7 cellular contexts compared by ENCODE assay signal in the genomic region with DNA sequence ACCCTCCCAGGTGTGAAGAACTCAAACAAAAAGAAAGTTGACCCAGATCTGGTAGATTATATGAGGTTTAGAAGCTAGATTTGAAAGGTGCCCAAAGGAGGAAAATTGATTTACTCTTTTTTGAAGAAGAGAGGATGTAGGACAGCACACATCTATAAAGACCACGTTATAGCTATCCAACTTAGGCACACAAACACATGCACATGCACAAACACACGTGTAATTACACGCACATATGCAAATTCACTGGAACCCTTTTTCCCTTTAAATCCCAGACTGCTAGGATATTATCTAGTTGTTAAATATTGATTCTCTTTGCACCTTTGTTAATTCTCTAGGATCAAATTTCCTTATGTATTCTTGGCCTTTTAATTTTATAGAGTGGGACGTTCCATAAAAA.
"Had no signal": no experiment of that assay in that cellular context is flagged by ENCODE, and none has a peak within 500 bp of the region (broad histone marks: within the 10 kb centered on the region; RNA-seq: fewer than 3 reads in every experiment).

No MANE protein-coding gene starts in this region.

- ATAC-seq: K562 had no signal

- DNase-seq: IMR-90, KBM-7, KG1 had no signal

- H3K4me2 ChIP-seq: KMS-11 had no signal

- H3K4me3 ChIP-seq: K562 had no signal

- H3K9ac ChIP-seq: KMS-11 had no signal

- FAIRE-seq: HTR-8/SVneo, K562 had no signal

- H3K27ac ChIP-seq: HL-60, KMS-11 had no signal
